ENCODE assay signal across 8 cellular contexts in genomic region chr9:131478421-131478868, GRCh38. TPM values are rescaled to one million over a fixed set of nuclear protein-coding genes. Genes with fewer than 3 reads are reported as not detected.
DNase-seq lines count a peak whose midpoint lies in the region; ATAC-seq and TF ChIP-seq lines count a peak whose summit lies in the region.

No MANE protein-coding gene starts in this region.

- H4K20me1 ChIP-seq in IMR-90 (ENCODE audit: insufficient read depth, low read length), result peaks cover 53% of the 10 kb centered on the region

- peaks cover 90% of the 10 kb centered on the region for H3K36me3 ChIP-seq in IMR-90 (ENCODE audit: control insufficient read depth, insufficient read depth, low read length)
- H3K36me3 ChIP-seq in stomach, result peaks cover 92 to 100% (median 98%) of the 10 kb centered on the region in 4 donors

- H3K27ac Mint-ChIP-seq in CD14-positive monocyte (peak overlapping the region in 2 of 7 donors; percentile 25 to 57), memory B cell (no peak overlapping the region)

- H2BK5ac ChIP-seq in IMR-90 (ENCODE audit: low read depth, low read length, poor library complexity, severe bottlenecking), result no peak overlapping the region

- H3K4ac ChIP-seq in IMR-90 (ENCODE audit: low read depth, low read length), result no peak overlapping the region

- H3K4me1 ChIP-seq in IMR-90 (ENCODE audit: control insufficient read depth, insufficient read depth, low read length) (no peaks in the 10 kb centered on the region), stomach (peaks cover 0 to 6% (median 0%) of the 10 kb centered on the region in 4 donors)

- no peak overlapping the region for H2BK120ac ChIP-seq in IMR-90 (ENCODE audit: low read depth, low read length)

- in situ Hi-C loops in IMR-90 (cut with MboI; ENCODE audit: low sequenced_read_pairs), result no loop called here

- H3K27me3 Mint-ChIP-seq in CD14-positive monocyte (ENCODE audit: low read depth in 3 of 3) (peaks cover 0 to 1% (median 0%) of the 10 kb centered on the region in 3 donors), memory B cell (no peaks in the 10 kb centered on the region)

- 0 out of 2 replicates have a peak, but pooled peaks have one; percentile 25 for TF ChIP-seq RAD21 in IMR-90 (IDR thresholded peaks at IDR 0.05; ENCODE audit: low read length)

- no peaks in the 10 kb centered on the region for H3K9me1 ChIP-seq in IMR-90 (ENCODE audit: insufficient read depth, low read length)

- no peak for TF ChIP-seq EP300 in stomach (IDR thresholded peaks at IDR 0.05)

- no peak overlapping the region for H3K18ac ChIP-seq in IMR-90 (ENCODE audit: low read depth, low read length)

- TF ChIP-seq CTCF in CD14-positive monocyte (IDR thresholded peaks at IDR 0.05), result peak; percentile 56
- peak; percentile 40 for TF ChIP-seq CTCF in IMR-90 (conservative IDR thresholded peaks at IDR 0.05; ENCODE audit: low read depth, low read length)
- TF ChIP-seq CTCF in stomach (IDR thresholded peaks at IDR 0.05), result peak in 5 of 7 experiments; percentile 16 to 69 (median 52)

- no peaks in the 10 kb centered on the region for H3K4me1 Mint-ChIP-seq in CD14-positive monocyte
- H3K4me1 Mint-ChIP-seq in memory B cell, result peaks cover 3% of the 10 kb centered on the region

- no TSS peak for BruUV-seq in IMR-90 (replicated peaks; lab: Mats Ljungman, UMichigan)

- H2BK15ac ChIP-seq in IMR-90 (ENCODE audit: low read depth, low read length), result no peak overlapping the region

- H3K9me3 Mint-ChIP-seq in CD14-positive monocyte, result no peaks in the 10 kb centered on the region
- no peaks in the 10 kb centered on the region for H3K9me3 Mint-ChIP-seq in memory B cell

- dilution Hi-C loops in IMR-90 (cut with HindIII; ENCODE audit: low sequenced_read_pairs, unreplicated experiment), result no loop called here

- DNase-seq in CD14-positive monocyte (ENCODE audit: low spot score) (no peak), IMR-90 (no peak), memory B cell (ENCODE audit: low spot score in 2 of 2) (peak; percentile 58 to 63), stomach (peak; percentile 62)
- DNase-seq in activated CD4-positive, CD25-positive, alpha-beta regulatory T cell treated with anti-CD3 and anti-CD28 coated beads, Interleukin-2, amount 50 U/mL, for 16 hours (ENCODE audit: low read depth, low spot score), result peak; percentile 40
- DNase-seq in central memory CD4-positive, alpha-beta T cell, result peak; percentile 31

- H4K5ac ChIP-seq in IMR-90 (ENCODE audit: low read depth, low read length), result no peak overlapping the region

- CTCF ChIA-PET in IMR-90 (lab: Yijun Ruan, JAX), result no interaction called here

- H3K14ac ChIP-seq in IMR-90 (replicated peaks; ENCODE audit: low read depth, low read length), result no peak overlapping the region

- H3K4me2 ChIP-seq in IMR-90 (ENCODE audit: low read depth, low read length), result no peak overlapping the region

- H3K36me3 Mint-ChIP-seq in CD14-positive monocyte (peaks cover 88 to 100% of the 10 kb centered on the region in 2 donors), memory B cell (peaks cover 36% of the 10 kb centered on the region)

- H3K4me3 Mint-ChIP-seq in CD14-positive monocyte (no peak overlapping the region), memory B cell (no peak overlapping the region)

- H3K4me3 ChIP-seq in IMR-90 (ENCODE audit: insufficient read depth, low read depth, low read length) (no peak overlapping the region), stomach (no peak overlapping the region)

- TF ChIP-seq POLR2A in IMR-90 (IDR thresholded peaks at IDR 0.05; ENCODE audit: low read depth, low read length) (no peak), stomach (IDR thresholded peaks at IDR 0.05) (no peak)

- H2AK9ac ChIP-seq in IMR-90 (replicated peaks; ENCODE audit: low read depth, low read length, poor library complexity), result peak overlapping the region; percentile 35

- no peak overlapping the region for H3K9ac ChIP-seq in IMR-90 (ENCODE audit: low read depth, low read length)

- POLR2A ChIA-PET in IMR-90 (lab: Charles Lee; ENCODE audit: unreplicated experiment), result no interaction called here

- H3K27me3 ChIP-seq in IMR-90 (ENCODE audit: control insufficient read depth, insufficient read depth, low read length) (no peaks in the 10 kb centered on the region), stomach (no peaks in the 10 kb centered on the region)

- H3K23ac ChIP-seq in IMR-90 (ENCODE audit: low read depth, low read length), result no peak overlapping the region

- H3K9me3 ChIP-seq in IMR-90 (ENCODE audit: control insufficient read depth, insufficient read depth, low read length) (no peaks in the 10 kb centered on the region), stomach (no peaks in the 10 kb centered on the region)

- H2BK20ac ChIP-seq in IMR-90 (ENCODE audit: low read depth, low read length), result no peak overlapping the region

- H3K79me1 ChIP-seq in IMR-90 (ENCODE audit: low read depth in 1 of 2, low read length in 2 of 2), result peaks cover 33 to 53% of the 10 kb centered on the region in 2 experiments

- H2AK5ac ChIP-seq in IMR-90 (ENCODE audit: low read depth, low read length), result no peak overlapping the region

- peak; percentile 28; the same call in 1 of the 2 replicates for ATAC-seq in IMR-90 (ENCODE audit: low read depth)
- peak; percentile 79 for ATAC-seq in memory B cell (ENCODE audit: low read depth)
- ATAC-seq in HG03521 (IDR thresholded peaks at IDR 0.05; ENCODE audit: unreplicated experiment), result no peak
- ATAC-seq in GM19023 (IDR thresholded peaks at IDR 0.05; ENCODE audit: unreplicated experiment), result no peak

- no peak overlapping the region for H4K91ac ChIP-seq in IMR-90 (ENCODE audit: insufficient read depth, low read depth, low read length)

- WGBS in IMR-90 (ENCODE audit: extremely low coverage in 2 of 2, insufficient read length in 1 of 2), 2 experiments, result 75% methylated on average over 5 of the region's 12 CpGs; no CpG with 5 or more reads in 1 of the 2 experiments
- WGBS in stomach, 5 donors, result 39 to 55% (median 45%) methylated on average over 12 of the region's 12 CpGs

- H3K27ac ChIP-seq in IMR-90 (ENCODE audit: insufficient read depth, low read length) (no peak overlapping the region), stomach (no peak overlapping the region)

- intact Hi-C loops in CD14-positive monocyte (cut with micrococcal nuclease) (loop anchor here in 1 of 2 donors (5.0 kb wide), 1 partner anchor 131 kb away; no protein-coding TSS in a partner anchor), IMR-90 (cut with micrococcal nuclease) (loop anchor here (1.0 to 10.0 kb wide), 3 partner anchors 81 to 334 kb away; no protein-coding TSS in a partner anchor), stomach (cut with DNase I; ENCODE audit: low total_unique reads) (no loop called here)

- no peak overlapping the region for H4K8ac ChIP-seq in IMR-90 (ENCODE audit: low read depth in 2 of 2, low read length in 2 of 2)

- H3K56ac ChIP-seq in IMR-90 (ENCODE audit: extremely low read depth, insufficient read depth, low read length), result no peak overlapping the region

- H2AFZ ChIP-seq in IMR-90 (replicated peaks; ENCODE audit: low read length, poor library complexity), result no peak overlapping the region

TF ChIP-seq in IMR-90, 13 proteins besides CTCF, POLR2A, EP300 and RAD21:
- TF ChIP-seq SMC3 (IDR thresholded peaks at IDR 0.05; ENCODE audit: low read depth, low read length) (peak; percentile 30; the same call in 1 of the 2 replicates), RFX5 (IDR thresholded peaks at IDR 0.05; ENCODE audit: low read depth, low read length) (no peak), USF2 (IDR thresholded peaks at IDR 0.05; ENCODE audit: low read depth, low read length) (no peak), NFE2L2 (IDR thresholded peaks at IDR 0.05; ENCODE audit: low read depth, low read length) (no peak)

RNA-seq across cellular contexts. Expression of gene POMT1, which starts 24.3 kb away (rescaled TPM):
- polyA plus RNA-seq in CD14-positive monocyte (1 to 10 TPM; 5.9 to 7.5 TPM), IMR-90 (2012; rRNA removed) (34.7 and 36.5 TPM in 2 replicates), stomach (10 to 100 TPM in 2 of 3 donors, 1 to 10 TPM in 1; 8.7 to 20.3 (median 18.0) TPM)
- total RNA-seq in IMR-90 (2012; rRNA removed) (24.2 and 25.0 TPM in 2 replicates), stomach (10 to 100 TPM in 3 of 5 donors, 1 to 10 TPM in 2; 3.5 to 59.7 (median 15.4) TPM)
- polyA plus RNA-seq in IMR-90 (2012; cell fraction: cytosol; rRNA removed), result 19.9 and 26.6 TPM in 2 replicates
- polyA plus RNA-seq in IMR-90 (2012; cell fraction: nucleus; rRNA removed; ENCODE audit: low replicate concordance), result 182 and 232 TPM in 2 replicates

RNA-seq across cellular contexts. Expression of gene UCK1, which starts 52.6 kb away (rescaled TPM):
- polyA plus RNA-seq in CD14-positive monocyte (10 to 100 TPM; 15.9 to 16.3 TPM), IMR-90 (2012; rRNA removed) (21.4 and 22.5 TPM in 2 replicates), stomach (10 to 100 TPM; 23.2 to 34.1 (median 29.2) TPM)
- total RNA-seq in IMR-90 (2012; rRNA removed) (16.9 and 17.9 TPM in 2 replicates), stomach (100 to 1,000 TPM in 1 of 5 donors, 10 to 100 TPM in 3, 1 to 10 TPM in 1; 9.9 to 143 (median 37.9) TPM)
- 18.6 and 21.7 TPM in 2 replicates for polyA plus RNA-seq in IMR-90 (2012; cell fraction: cytosol; rRNA removed)
- polyA plus RNA-seq in IMR-90 (2012; cell fraction: nucleus; rRNA removed; ENCODE audit: low replicate concordance), result 27.1 and 45.1 TPM in 2 replicates

Comparison
In these comparisons a context has a peak if more than half of its experiments do, and no peak if none do; other contexts are left out.
1. DNase-seq: peak in activated CD4-positive, CD25-positive, alpha-beta regulatory T cell treated with anti-CD3 and anti-CD28 coated beads, Interleukin-2, amount 50 U/mL, for 16 hours (single experiment), central memory CD4-positive, alpha-beta T cell (single experiment), memory B cell (2 of 2) and stomach (single experiment); none in CD14-positive monocyte (single experiment) and IMR-90 (single experiment).
2. ATAC-seq: peak in IMR-90 (single experiment) and memory B cell (single experiment); none in HG03521 (single experiment) and GM19023 (single experiment).
3. Peak in every context shown above with its lines, with median percentiles within 50 percentile points of each other: CTCF ChIP-seq.